Comparison of ENCODE assay signal across 10 cellular contexts in genomic region chr17:78174870-78175642, GRCh38. TPM values are rescaled to one million over a fixed set of nuclear protein-coding genes. Genes with fewer than 3 reads are reported as not detected.
DNase-seq lines count a peak whose midpoint lies in the region; FAIRE-seq and TF ChIP-seq lines count a peak whose summit lies in the region.
"Had no signal": no experiment of that assay in that cellular context is flagged by ENCODE, and none has a peak within 500 bp of the region (broad histone marks: within the 10 kb centered on the region; RNA-seq: fewer than 3 reads in every experiment).

No MANE protein-coding gene starts in this region.

- FAIRE-seq in frontal cortex (lab: Jason Lieb, UNC): no peak

- H3K9me2 ChIP-seq in hepatocyte (replicated peaks; ENCODE audit: insufficient read depth): no peaks in the 10 kb centered on the region

- peaks cover 4 to 46% of the 10 kb centered on the region in 2 donors for H3K4me1 ChIP-seq in esophagus (ENCODE audit: control insufficient read depth in 2 of 2, insufficient read depth in 2 of 2, low read length in 1 of 2)
- H3K4me1 ChIP-seq in hepatocyte (ENCODE audit: insufficient read depth): peaks cover 21% of the 10 kb centered on the region

- H3K9me3 ChIP-seq in esophagus (ENCODE audit: control insufficient read depth in 2 of 2, insufficient read depth in 1 of 2, low read depth in 1 of 2, low read length in 1 of 2) (no peaks in the 10 kb centered on the region), hepatocyte (ENCODE audit: low read depth) (no peaks in the 10 kb centered on the region)

- TF ChIP-seq CTCF in retinal pigment epithelial cell (conservative IDR thresholded peaks at IDR 0.05; ENCODE audit: low read depth, low read length) (peak; percentile 17), hepatocyte (IDR thresholded peaks at IDR 0.05; ENCODE audit: poor library complexity) (no peak)

- H3K4me3 ChIP-seq in esophagus (ENCODE audit: low read depth in 1 of 2, low read length in 2 of 2): peak overlapping the region in 1 of 2 donors; percentile 6
- no peak overlapping the region for H3K4me3 ChIP-seq in retinal pigment epithelial cell (ENCODE audit: low read length)
- no peak overlapping the region for H3K4me3 ChIP-seq in hepatocyte

- no peak overlapping the region for H2AFZ ChIP-seq in hepatocyte

- H3K27me3 ChIP-seq in esophagus (ENCODE audit: control insufficient read depth in 1 of 2, insufficient read depth in 2 of 2, low read length in 2 of 2) (no peaks in the 10 kb centered on the region), hepatocyte (no peaks in the 10 kb centered on the region)

- intact Hi-C loops in posterior vena cava (cut with DNase I): loop anchor here in 1 of 2 donors (5.0 kb wide), 1 partner anchor 63 kb away; no protein-coding TSS in a partner anchor

- DNase-seq in G401 (ENCODE audit: low spot score) (peak; percentile 96), NCI-H524 treated with DMSO at 0.1 percent for 48 hours (lab: John Stamatoyannopoulos, UW) (peak; percentile 92), retinal pigment epithelial cell (ENCODE audit: low read depth) (no peak), posterior vena cava (ENCODE audit: low spot score) (no peak), hepatocyte (ENCODE audit: low spot score) (no peak), frontal cortex (ENCODE audit: low spot score in 2 of 2) (no peak)
- DNase-seq in effector CD4-positive, alpha-beta T cell: no peak
- DNase-seq: activated CD4-positive, alpha-beta T cell treated with anti-CD3 and anti-CD28 coated beads for 4 hours; stimulated activated CD4-positive, alpha-beta T cell treated with anti-CD3 and anti-CD28 coated beads, Interleukin-2, amount 100 ng/mL, for 24 hours had no signal

- in situ Hi-C loops in G401 (cut with HindIII; ENCODE audit: low sequenced_read_pairs): no loop called here

- H3K36me3 ChIP-seq in esophagus (ENCODE audit: control insufficient read depth in 2 of 2, insufficient read depth in 2 of 2, low read length in 1 of 2): peaks cover 0 to 24% of the 10 kb centered on the region in 2 donors
- no peaks in the 10 kb centered on the region for H3K36me3 ChIP-seq in hepatocyte (replicated peaks; ENCODE audit: insufficient read depth, low read depth)

- H3K27ac ChIP-seq in esophagus (ENCODE audit: low read depth in 2 of 2, low read length in 1 of 2) (peak overlapping the region; percentile 87 to 92), hepatocyte (no peak overlapping the region)

- H3K4me2 ChIP-seq in hepatocyte: no peak overlapping the region

- 54 to 65% methylated on average over 26 to 28 of the region's 28 CpGs for WGBS in esophagus, 2 donors
- 94% methylated on average over 28 of the region's 28 CpGs for WGBS in hepatocyte (ENCODE audit: low lambda C conversion rate, missing lambda C conversion rate)

- H3K79me2 ChIP-seq in hepatocyte: peaks cover under 1% of the 10 kb centered on the region

- no peaks in the 10 kb centered on the region for H4K20me1 ChIP-seq in hepatocyte (ENCODE audit: insufficient read depth, poor library complexity, severe bottlenecking)

RNA-seq across cellular contexts. Expression of gene SYNGR2, which starts 6.7 kb away (rescaled TPM):
- 67.0 and 71.8 TPM in 2 replicates for total RNA-seq in G401 (2014; rRNA removed; shearing (Covaris generic))
- polyA plus RNA-seq in esophagus: 10 to 100 TPM; 52.3 to 96.4 TPM
- total RNA-seq in posterior vena cava: 10 to 100 TPM; 44.5 to 58.1 TPM
- total RNA-seq in hepatocyte: 48.3 and 72.5 TPM in 2 replicates
- polyA plus RNA-seq in hepatocyte: 160 and 191 TPM in 2 replicates
- 6.1 TPM for total RNA-seq in frontal cortex

RNA-seq across cellular contexts. Expression of gene TK1, which starts 11.8 kb away (rescaled TPM):
- total RNA-seq in G401 (2014; rRNA removed; shearing (Covaris generic)): 76.8 and 84.5 TPM in 2 replicates
- polyA plus RNA-seq in esophagus (10 to 100 TPM; 16.9 to 37.4 TPM), hepatocyte (29.9 and 31.9 TPM in 2 replicates)
- total RNA-seq in posterior vena cava (1 to 10 TPM; 1.1 to 1.4 TPM), hepatocyte (8.3 and 13.8 TPM in 2 replicates), frontal cortex (3.7 TPM)

RNA-seq across cellular contexts. Expression of gene AFMID, which starts 12.1 kb away (rescaled TPM):
- 43.1 and 60.6 TPM in 2 replicates for total RNA-seq in G401 (2014; rRNA removed; shearing (Covaris generic))
- polyA plus RNA-seq in esophagus: 10 to 100 TPM; 18.4 to 20.7 TPM
- total RNA-seq in posterior vena cava: 10 to 100 TPM in 1 of 2 donors, 1 to 10 TPM in 1; 6.1 to 13.6 TPM
- total RNA-seq in hepatocyte: 61.2 and 86.2 TPM in 2 replicates
- polyA plus RNA-seq in hepatocyte: 26.6 and 26.7 TPM in 2 replicates
- 33.4 TPM for total RNA-seq in frontal cortex

RNA-seq across cellular contexts. Expression of gene C17orf99, which starts 28.9 kb away (rescaled TPM):
- not detected in 2 replicates for total RNA-seq in G401 (2014; rRNA removed; shearing (Covaris generic))
- polyA plus RNA-seq in esophagus (under 1 TPM; 0.12 to 0.27 TPM), hepatocyte (0.62 and 0.77 TPM in 2 replicates)
- total RNA-seq in posterior vena cava (not detected), hepatocyte (0.32 and 0.33 TPM in 2 replicates), frontal cortex (2.0 TPM)

RNA-seq across cellular contexts. Expression of gene BIRC5, which starts 39.0 kb away (rescaled TPM):
- total RNA-seq in G401 (2014; rRNA removed; shearing (Covaris generic)): 170 and 172 TPM in 2 replicates
- 10 to 100 TPM in 1 of 2 donors, 1 to 10 TPM in 1; 8.0 to 17.6 TPM for polyA plus RNA-seq in esophagus
- total RNA-seq in posterior vena cava: 1 to 10 TPM in 1 of 2 donors, under 1 TPM in 1; 0.19 to 1.7 TPM
- total RNA-seq in hepatocyte: 12.0 and 14.6 TPM in 2 replicates
- 12.4 and 18.0 TPM in 2 replicates for polyA plus RNA-seq in hepatocyte
- total RNA-seq in frontal cortex: 6.9 TPM

Comparison
In these comparisons a context has a peak if more than half of its experiments do, and no peak if none do; other contexts are left out.
1. DNase-seq: peak in G401 (single experiment) and NCI-H524 treated with DMSO at 0.1 percent for 48 hours (single experiment); none in retinal pigment epithelial cell (single experiment), posterior vena cava (single experiment), hepatocyte (single experiment), frontal cortex (0 of 2) and effector CD4-positive, alpha-beta T cell (single experiment).